23 cellular contexts compared by ENCODE assay signal in the genomic region with DNA sequence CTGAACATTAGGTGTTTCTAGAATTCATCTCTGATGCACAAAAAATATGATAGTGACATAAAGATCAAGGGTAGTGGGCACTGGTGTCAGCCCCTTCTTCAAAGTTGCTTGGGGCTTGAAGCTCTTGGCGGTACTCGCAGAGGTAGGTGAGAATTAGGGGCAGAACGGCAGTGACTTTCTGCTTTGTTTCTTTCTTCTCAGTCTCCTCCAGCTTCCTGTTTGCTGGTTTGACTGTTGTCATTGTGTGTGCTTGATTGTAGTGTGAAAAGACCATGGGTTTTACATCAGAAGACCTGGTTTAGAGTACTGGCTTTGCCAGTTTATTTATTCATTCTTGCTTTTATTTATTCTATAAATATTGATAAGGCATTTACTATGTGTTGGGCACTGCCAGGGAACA.
DNase-seq lines count a peak whose midpoint lies in the region; ATAC-seq and TF ChIP-seq lines count a peak whose summit lies in the region.
"Had no signal": no experiment of that assay in that cellular context is flagged by ENCODE, and none has a peak within 500 bp of the region (broad histone marks: within the 10 kb centered on the region; RNA-seq: fewer than 3 reads in every experiment).

No MANE protein-coding gene starts in this region.

- POLR2A ChIA-PET in activated naive CD8-positive, alpha-beta T cell treated with anti-CD3 and anti-CD28 coated beads, Interleukin-2, amount 10 ng/mL, durations not matched to agents 7 days and 5 days (lab: Charles Lee), result no interaction called here

- H2AFZ ChIP-seq in neural progenitor cell (replicated peaks), result no peak overlapping the region

- H3K4me1 ChIP-seq in neural progenitor cell, result no peaks in the 10 kb centered on the region
- H3K4me1 ChIP-seq: A549, BE2C, Caco-2, HAP-1 had no signal

- H3K79me2 ChIP-seq in neural progenitor cell (ENCODE audit: low read depth), result no peaks in the 10 kb centered on the region

- no peaks in the 10 kb centered on the region for H3K36me3 Mint-ChIP-seq in activated naive CD8-positive, alpha-beta T cell treated with anti-CD3 and anti-CD28 coated beads, Interleukin-2, amount 10 ng/mL, durations not matched to agents 7 days and 5 days
- H3K36me3 Mint-ChIP-seq in activated naive CD8-positive, alpha-beta T cell treated with anti-CD3 and anti-CD28 coated beads, Interleukin-2, amount 50 U/mL, for 24 hours (ENCODE audit: low read depth), result no peaks in the 10 kb centered on the region
- H3K36me3 Mint-ChIP-seq in activated T-helper 17 cell treated with anti-CD3 and anti-CD28 coated beads, Interleukin-2, amount 50 U/mL, for 72 hours (ENCODE audit: low read depth), result no peaks in the 10 kb centered on the region
- H3K36me3 Mint-ChIP-seq in neural progenitor cell, result no peaks in the 10 kb centered on the region
- H3K36me3 Mint-ChIP-seq: CD14-positive monocyte; CD8-positive, alpha-beta T cell had no signal

- H3K27ac Mint-ChIP-seq in activated naive CD8-positive, alpha-beta T cell treated with anti-CD3 and anti-CD28 coated beads, Interleukin-2, amount 10 ng/mL, durations not matched to agents 7 days and 5 days, result no peak overlapping the region
- H3K27ac Mint-ChIP-seq in activated naive CD8-positive, alpha-beta T cell treated with anti-CD3 and anti-CD28 coated beads, Interleukin-2, amount 50 U/mL, for 24 hours, result no peak overlapping the region
- H3K27ac Mint-ChIP-seq in activated T-helper 17 cell treated with anti-CD3 and anti-CD28 coated beads, Interleukin-2, amount 50 U/mL, for 72 hours, result peak overlapping the region; percentile 15
- H3K27ac Mint-ChIP-seq in neural progenitor cell, result no peak overlapping the region
- H3K27ac Mint-ChIP-seq: CD14-positive monocyte; CD8-positive, alpha-beta T cell; HFFc6 had no signal

- H3K27me3 Mint-ChIP-seq in activated naive CD8-positive, alpha-beta T cell treated with anti-CD3 and anti-CD28 coated beads, Interleukin-2, amount 10 ng/mL, durations not matched to agents 7 days and 5 days, result peaks cover 27% of the 10 kb centered on the region
- H3K27me3 Mint-ChIP-seq in activated naive CD8-positive, alpha-beta T cell treated with anti-CD3 and anti-CD28 coated beads, Interleukin-2, amount 50 U/mL, for 24 hours, result peaks cover 1% of the 10 kb centered on the region
- peaks cover 8% of the 10 kb centered on the region for H3K27me3 Mint-ChIP-seq in activated T-helper 17 cell treated with anti-CD3 and anti-CD28 coated beads, Interleukin-2, amount 50 U/mL, for 72 hours
- H3K27me3 Mint-ChIP-seq in neural progenitor cell (ENCODE audit: insufficient read depth, low read depth), result peaks cover 4% of the 10 kb centered on the region

- H3K27ac ChIP-seq in neural progenitor cell, result no peak overlapping the region
- H3K27ac ChIP-seq: A549; BLaER1 treated with 17β-estradiol and CSF1 and Interleukin-3, amounts not matched to agents 10 nM and 100 nM had no signal

- H3K9ac ChIP-seq in neural progenitor cell, result no peak overlapping the region
- H3K9ac ChIP-seq: BLaER1 treated with 17β-estradiol and CSF1 and Interleukin-3, amounts not matched to agents 10 nM and 100 nM had no signal

- TF ChIP-seq CTCF in neural progenitor cell (IDR thresholded peaks at IDR 0.05), result no peak

- peaks cover 4% of the 10 kb centered on the region for H3K9me3 Mint-ChIP-seq in activated naive CD8-positive, alpha-beta T cell treated with anti-CD3 and anti-CD28 coated beads, Interleukin-2, amount 10 ng/mL, durations not matched to agents 7 days and 5 days
- peaks cover 10% of the 10 kb centered on the region for H3K9me3 Mint-ChIP-seq in activated naive CD8-positive, alpha-beta T cell treated with anti-CD3 and anti-CD28 coated beads, Interleukin-2, amount 50 U/mL, for 24 hours
- H3K9me3 Mint-ChIP-seq in activated T-helper 17 cell treated with anti-CD3 and anti-CD28 coated beads, Interleukin-2, amount 50 U/mL, for 72 hours, result peaks cover 9% of the 10 kb centered on the region
- peaks cover 2% of the 10 kb centered on the region for H3K9me3 Mint-ChIP-seq in neural progenitor cell
- H3K9me3 Mint-ChIP-seq: HFFc6 had no signal

- no peak for DNase-seq in activated naive CD8-positive, alpha-beta T cell treated with anti-CD3 and anti-CD28 coated beads, Interleukin-2, amount 10 ng/mL, durations not matched to agents 7 days and 5 days
- no peak for DNase-seq in activated naive CD8-positive, alpha-beta T cell treated with anti-CD3 and anti-CD28 coated beads, Interleukin-2, amount 50 U/mL, for 24 hours
- DNase-seq in Jurkat, Clone E6-1 (ENCODE audit: low read depth, low spot score), result peak; percentile 16
- DNase-seq in head of caudate nucleus (no peak), neural progenitor cell (ENCODE audit: low spot score) (no peak), NCI-H1092 treated with DMSO at 0.1 percent for 48 hours (lab: John Stamatoyannopoulos, UW) (no peak)
- DNase-seq: 8988T; ACHN; AML-193; BE2C; Caco-2; CD8-positive, alpha-beta T cell; DMS153; EL; GDM1; GOT3; HFFc6 had no signal

- no peak for ATAC-seq in activated naive CD8-positive, alpha-beta T cell treated with anti-CD3 and anti-CD28 coated beads, Interleukin-2, amount 10 ng/mL, durations not matched to agents 7 days and 5 days (ENCODE audit: low read depth)
- ATAC-seq in activated naive CD8-positive, alpha-beta T cell treated with anti-CD3 and anti-CD28 coated beads, Interleukin-2, amount 50 U/mL, for 24 hours, result no peak
- no peak for ATAC-seq in activated T-helper 17 cell treated with anti-CD3 and anti-CD28 coated beads, Interleukin-2, amount 50 U/mL, for 72 hours (replicated peaks)
- ATAC-seq: A549; CD8-positive, alpha-beta T cell; GM12878 had no signal

- peaks cover 8% of the 10 kb centered on the region for H3K9me3 ChIP-seq in neural progenitor cell (ENCODE audit: low read depth)
- H3K9me3 ChIP-seq: A549, BE2C, Caco-2, HAP-1 had no signal

- H3K27me3 ChIP-seq in neural progenitor cell, result no peaks in the 10 kb centered on the region
- H3K27me3 ChIP-seq: BLaER1 treated with 17β-estradiol and CSF1 and Interleukin-3, amounts not matched to agents 10 nM and 100 nM had no signal

- H4K20me1 ChIP-seq in neural progenitor cell (ENCODE audit: low read depth), result no peaks in the 10 kb centered on the region
- H4K20me1 ChIP-seq: BLaER1 treated with 17β-estradiol and CSF1 and Interleukin-3, amounts not matched to agents 10 nM and 100 nM had no signal

- no peak overlapping the region for H3K4me3 ChIP-seq in Jurkat, Clone E6-1 (ENCODE audit: low read length)
- no peak overlapping the region for H3K4me3 ChIP-seq in neural progenitor cell
- H3K4me3 ChIP-seq: A549; BLaER1 treated with 17β-estradiol and CSF1 and Interleukin-3, amounts not matched to agents 10 nM and 100 nM; GM12878; HAP-1 had no signal

- no peaks in the 10 kb centered on the region for H3F3A ChIP-seq in neural progenitor cell (ENCODE audit: low read depth)

- H3K36me3 ChIP-seq in neural progenitor cell, result no peaks in the 10 kb centered on the region
- H3K36me3 ChIP-seq: BE2C; BLaER1 treated with 17β-estradiol and CSF1 and Interleukin-3, amounts not matched to agents 10 nM and 100 nM; HAP-1 had no signal

- peaks cover 2% of the 10 kb centered on the region for H3K4me1 Mint-ChIP-seq in activated naive CD8-positive, alpha-beta T cell treated with anti-CD3 and anti-CD28 coated beads, Interleukin-2, amount 10 ng/mL, durations not matched to agents 7 days and 5 days
- no peaks in the 10 kb centered on the region for H3K4me1 Mint-ChIP-seq in activated naive CD8-positive, alpha-beta T cell treated with anti-CD3 and anti-CD28 coated beads, Interleukin-2, amount 50 U/mL, for 24 hours
- H3K4me1 Mint-ChIP-seq in activated T-helper 17 cell treated with anti-CD3 and anti-CD28 coated beads, Interleukin-2, amount 50 U/mL, for 72 hours, result peaks cover 9% of the 10 kb centered on the region
- no peaks in the 10 kb centered on the region for H3K4me1 Mint-ChIP-seq in neural progenitor cell

- intact Hi-C loops in head of caudate nucleus (cut with DNase I), result no loop called here

- no peak overlapping the region for H3K4me2 ChIP-seq in neural progenitor cell
- H3K4me2 ChIP-seq: A549; BLaER1 treated with 17β-estradiol and CSF1 and Interleukin-3, amounts not matched to agents 10 nM and 100 nM had no signal

- peak overlapping the region; percentile 10 for H3K4me3 Mint-ChIP-seq in activated naive CD8-positive, alpha-beta T cell treated with anti-CD3 and anti-CD28 coated beads, Interleukin-2, amount 10 ng/mL, durations not matched to agents 7 days and 5 days
- no peak overlapping the region for H3K4me3 Mint-ChIP-seq in activated naive CD8-positive, alpha-beta T cell treated with anti-CD3 and anti-CD28 coated beads, Interleukin-2, amount 50 U/mL, for 24 hours
- H3K4me3 Mint-ChIP-seq in activated T-helper 17 cell treated with anti-CD3 and anti-CD28 coated beads, Interleukin-2, amount 50 U/mL, for 72 hours, result peak overlapping the region; percentile 38
- no peak overlapping the region for H3K4me3 Mint-ChIP-seq in neural progenitor cell
- H3K4me3 Mint-ChIP-seq: CD14-positive monocyte; CD8-positive, alpha-beta T cell; HFFc6 had no signal

Comparison
In these comparisons a context has a peak if more than half of its experiments do, and no peak if none do; other contexts are left out.
1. H3K4me3 Mint-ChIP-seq: peak in activated naive CD8-positive, alpha-beta T cell treated with anti-CD3 and anti-CD28 coated beads, Interleukin-2, amount 10 ng/mL, durations not matched to agents 7 days and 5 days (single experiment) and activated T-helper 17 cell treated with anti-CD3 and anti-CD28 coated beads, Interleukin-2, amount 50 U/mL, for 72 hours (single experiment); none in activated naive CD8-positive, alpha-beta T cell treated with anti-CD3 and anti-CD28 coated beads, Interleukin-2, amount 50 U/mL, for 24 hours (single experiment) and neural progenitor cell (single experiment).